ENCODE assay signal across 1 cellular context in genomic region chr12:124369055-124369900, GRCh38.
TF ChIP-seq lines count a peak whose summit lies in the region.

No MANE protein-coding gene starts in this region.

TF ChIP-seq in HepG2, 621 proteins besides CTCF, POLR2A, EP300 and RAD21 (continued from another document and continues in another):
- TF ChIP-seq, protein P1, sequence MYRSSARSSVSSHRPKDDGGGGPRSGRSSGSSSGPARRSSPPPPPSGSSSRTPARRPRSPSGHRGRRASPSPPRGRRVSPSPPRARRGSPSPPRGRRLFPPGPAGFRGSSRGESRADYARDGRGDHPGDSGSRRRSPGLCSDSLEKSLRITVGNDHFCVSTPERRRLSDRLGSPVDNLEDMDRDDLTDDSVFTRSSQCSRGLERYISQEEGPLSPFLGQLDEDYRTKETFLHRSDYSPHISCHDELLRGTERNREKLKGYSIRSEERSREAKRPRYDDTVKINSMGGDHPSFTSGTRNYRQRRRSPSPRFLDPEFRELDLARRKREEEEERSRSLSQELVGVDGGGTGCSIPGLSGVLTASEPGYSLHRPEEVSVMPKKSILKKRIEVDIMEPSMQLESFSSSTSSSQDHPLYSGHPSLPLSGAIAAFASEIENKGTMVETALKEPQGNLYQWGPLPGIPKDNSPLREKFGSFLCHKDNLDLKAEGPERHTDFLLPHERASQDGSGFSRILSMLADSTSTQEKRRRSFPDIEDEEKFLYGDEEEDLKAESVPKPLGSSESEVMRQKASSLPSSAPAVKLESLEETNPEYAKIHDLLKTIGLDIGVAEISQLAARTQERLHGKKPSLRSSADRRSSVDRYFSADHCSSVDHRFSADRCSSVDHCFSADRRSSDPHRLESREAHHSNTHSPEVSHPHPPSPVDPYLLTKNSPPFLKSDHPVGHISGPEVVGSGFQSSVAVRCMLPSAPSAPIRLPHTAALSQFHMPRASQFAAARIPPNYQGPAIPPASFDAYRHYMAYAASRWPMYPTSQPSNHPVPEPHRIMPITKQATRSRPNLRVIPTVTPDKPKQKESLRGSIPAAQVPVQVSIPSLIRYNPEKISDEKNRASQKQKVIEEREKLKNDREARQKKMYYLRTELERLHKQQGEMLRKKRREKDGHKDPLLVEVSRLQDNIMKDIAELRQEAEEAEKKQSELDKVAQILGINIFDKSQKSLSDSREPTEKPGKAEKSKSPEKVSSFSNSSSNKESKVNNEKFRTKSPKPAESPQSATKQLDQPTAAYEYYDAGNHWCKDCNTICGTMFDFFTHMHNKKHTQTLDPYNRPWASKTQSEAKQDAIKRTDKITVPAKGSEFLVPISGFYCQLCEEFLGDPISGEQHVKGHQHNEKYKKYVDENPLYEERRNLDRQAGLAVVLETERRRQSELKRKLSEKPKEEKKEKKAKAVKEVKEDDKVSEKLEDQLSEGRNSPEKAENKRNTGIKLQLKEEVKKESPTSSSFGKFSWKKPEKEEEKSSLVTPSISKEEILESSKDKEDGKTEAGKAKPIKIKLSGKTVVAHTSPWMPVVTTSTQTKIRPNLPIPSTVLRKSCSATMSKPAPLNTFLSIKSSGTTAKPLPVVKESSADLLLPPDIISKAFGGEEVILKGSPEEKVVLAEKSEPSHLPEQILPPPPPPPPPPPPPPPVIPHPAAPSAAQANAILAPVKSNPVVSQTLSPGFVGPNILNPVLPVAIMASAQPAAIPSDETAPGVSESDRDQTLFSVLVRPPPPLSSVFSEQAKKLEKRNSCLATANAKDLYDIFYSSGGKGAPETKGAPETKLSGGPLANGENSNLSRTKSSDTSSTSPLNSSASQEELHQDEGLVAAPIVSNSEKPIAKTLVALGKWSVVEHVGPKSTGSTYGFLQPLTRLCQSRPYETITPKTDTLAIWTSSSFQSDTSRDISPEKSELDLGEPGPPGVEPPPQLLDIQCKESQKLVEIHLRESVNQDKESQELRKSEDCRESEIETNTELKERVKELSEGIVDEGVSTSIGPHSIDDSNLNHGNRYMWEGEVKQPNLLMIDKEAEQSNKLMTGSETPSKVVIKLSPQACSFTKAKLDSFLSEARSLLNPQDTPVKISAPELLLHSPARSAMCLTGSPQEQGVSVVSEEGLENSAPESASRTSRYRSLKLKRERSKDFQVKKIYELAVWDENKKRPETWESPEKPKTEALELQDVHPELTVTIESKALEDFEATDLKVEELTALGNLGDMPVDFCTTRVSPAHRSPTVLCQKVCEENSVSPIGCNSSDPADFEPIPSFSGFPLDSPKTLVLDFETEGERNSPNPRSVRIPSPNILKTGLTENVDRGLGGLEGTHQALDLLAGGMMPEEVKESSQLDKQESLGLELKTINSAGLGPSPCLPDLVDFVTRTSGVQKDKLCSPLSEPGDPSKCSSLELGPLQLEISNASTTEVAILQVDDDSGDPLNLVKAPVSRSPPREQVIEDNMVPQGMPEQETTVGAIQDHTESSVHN (CRISPR knock-in tag; IDR thresholded peaks at IDR 0.05), result no peak
- TF ChIP-seq ZNF841 (CRISPR knock-in tag; IDR thresholded peaks at IDR 0.05; ENCODE audit: borderline replicate concordance), result no peak
- no peak for TF ChIP-seq BORCS8-MEF2B (CRISPR knock-in tag; IDR thresholded peaks at IDR 0.05)
- no peak for TF ChIP-seq ATF7 (IDR thresholded peaks at IDR 0.05)
- TF ChIP-seq ATF7 (CRISPR knock-in tag; IDR thresholded peaks at IDR 0.05), result peak; percentile 58; the same call in 1 of the 2 replicates
- no peak for TF ChIP-seq PRPF4 (IDR thresholded peaks at IDR 0.05; ENCODE audit: low read depth, low read length, poor library complexity, severe bottlenecking)
- 0 out of 2 replicates have a peak, but pooled peaks have one; percentile 19 for TF ChIP-seq RFXAP (CRISPR knock-in tag; IDR thresholded peaks at IDR 0.05; ENCODE audit: borderline replicate concordance)
- TF ChIP-seq, protein P2, sequence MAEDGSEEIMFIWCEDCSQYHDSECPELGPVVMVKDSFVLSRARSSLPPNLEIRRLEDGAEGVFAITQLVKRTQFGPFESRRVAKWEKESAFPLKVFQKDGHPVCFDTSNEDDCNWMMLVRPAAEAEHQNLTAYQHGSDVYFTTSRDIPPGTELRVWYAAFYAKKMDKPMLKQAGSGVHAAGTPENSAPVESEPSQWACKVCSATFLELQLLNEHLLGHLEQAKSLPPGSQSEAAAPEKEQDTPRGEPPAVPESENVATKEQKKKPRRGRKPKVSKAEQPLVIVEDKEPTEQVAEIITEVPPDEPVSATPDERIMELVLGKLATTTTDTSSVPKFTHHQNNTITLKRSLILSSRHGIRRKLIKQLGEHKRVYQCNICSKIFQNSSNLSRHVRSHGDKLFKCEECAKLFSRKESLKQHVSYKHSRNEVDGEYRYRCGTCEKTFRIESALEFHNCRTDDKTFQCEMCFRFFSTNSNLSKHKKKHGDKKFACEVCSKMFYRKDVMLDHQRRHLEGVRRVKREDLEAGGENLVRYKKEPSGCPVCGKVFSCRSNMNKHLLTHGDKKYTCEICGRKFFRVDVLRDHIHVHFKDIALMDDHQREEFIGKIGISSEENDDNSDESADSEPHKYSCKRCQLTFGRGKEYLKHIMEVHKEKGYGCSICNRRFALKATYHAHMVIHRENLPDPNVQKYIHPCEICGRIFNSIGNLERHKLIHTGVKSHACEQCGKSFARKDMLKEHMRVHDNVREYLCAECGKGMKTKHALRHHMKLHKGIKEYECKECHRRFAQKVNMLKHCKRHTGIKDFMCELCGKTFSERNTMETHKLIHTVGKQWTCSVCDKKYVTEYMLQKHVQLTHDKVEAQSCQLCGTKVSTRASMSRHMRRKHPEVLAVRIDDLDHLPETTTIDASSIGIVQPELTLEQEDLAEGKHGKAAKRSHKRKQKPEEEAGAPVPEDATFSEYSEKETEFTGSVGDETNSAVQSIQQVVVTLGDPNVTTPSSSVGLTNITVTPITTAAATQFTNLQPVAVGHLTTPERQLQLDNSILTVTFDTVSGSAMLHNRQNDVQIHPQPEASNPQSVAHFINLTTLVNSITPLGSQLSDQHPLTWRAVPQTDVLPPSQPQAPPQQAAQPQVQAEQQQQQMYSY (CRISPR knock-in tag; IDR thresholded peaks at IDR 0.05), result no peak
- no peak for TF ChIP-seq SOX6 (IDR thresholded peaks at IDR 0.05)
- peak; percentile 80 for TF ChIP-seq SOX6 (CRISPR knock-in tag; IDR thresholded peaks at IDR 0.05)
- no peak for TF ChIP-seq MATR3 (CRISPR knock-in tag; IDR thresholded peaks at IDR 0.05)
- no peak for TF ChIP-seq CERS6 (CRISPR knock-in tag; IDR thresholded peaks at IDR 0.05)
- no peak for TF ChIP-seq NPAS2 (CRISPR knock-in tag; IDR thresholded peaks at IDR 0.05; ENCODE audit: borderline replicate concordance)
- TF ChIP-seq ZNF296 (CRISPR knock-in tag; conservative IDR thresholded peaks at IDR 0.05), result peak; percentile 100
- TF ChIP-seq ZC3H4 (CRISPR knock-in tag; IDR thresholded peaks at IDR 0.05; ENCODE audit: borderline replicate concordance), result no peak
- TF ChIP-seq ZBTB38 (CRISPR knock-in tag; IDR thresholded peaks at IDR 0.05), result peak; percentile 91
- TF ChIP-seq SRSF9 (IDR thresholded peaks at IDR 0.05; ENCODE audit: borderline replicate concordance, insufficient read depth, low read depth, low read length, poor library complexity, severe bottlenecking), result no peak
- TF ChIP-seq ZNF432 (CRISPR knock-in tag; IDR thresholded peaks at IDR 0.05; ENCODE audit: borderline replicate concordance), result no peak
- TF ChIP-seq XRCC5 (optimal IDR thresholded peaks at IDR 0.05; ENCODE audit: low read length), result peak; percentile 65
- no peak for TF ChIP-seq ATM (IDR thresholded peaks at IDR 0.05; ENCODE audit: borderline replicate concordance)
- no peak for TF ChIP-seq RFX3 (CRISPR knock-in tag; IDR thresholded peaks at IDR 0.05)
- peak; percentile 80 for TF ChIP-seq SRSF1 (optimal IDR thresholded peaks at IDR 0.05; ENCODE audit: low read depth, low read length)
- no peak for TF ChIP-seq GLMP (CRISPR knock-in tag; IDR thresholded peaks at IDR 0.05; ENCODE audit: borderline replicate concordance)
- no peak for TF ChIP-seq SIX4 (CRISPR knock-in tag; IDR thresholded peaks at IDR 0.05)
- peak; percentile 99 for TF ChIP-seq PHF21A (CRISPR knock-in tag; IDR thresholded peaks at IDR 0.05)
- no peak; the same call in 1 of the 2 replicates for TF ChIP-seq TP53 (CRISPR knock-in tag; conservative IDR thresholded peaks at IDR 0.05)
- TF ChIP-seq BCL6 (CRISPR knock-in tag; IDR thresholded peaks at IDR 0.05), result peak; percentile 67
- 0 out of 2 replicates have a peak, but pooled peaks have one; percentile 45 for TF ChIP-seq ZC3H13 (CRISPR knock-in tag; IDR thresholded peaks at IDR 0.05)
- TF ChIP-seq ZBED4 (CRISPR knock-in tag; IDR thresholded peaks at IDR 0.05; ENCODE audit: borderline replicate concordance), result no peak; the same call in 1 of the 2 replicates
- TF ChIP-seq PREB (CRISPR knock-in tag; IDR thresholded peaks at IDR 0.05), result no peak
- no peak for TF ChIP-seq NCOA5 (CRISPR knock-in tag; IDR thresholded peaks at IDR 0.05)
- peak; percentile 74 for TF ChIP-seq PHF8 (CRISPR knock-in tag; IDR thresholded peaks at IDR 0.05)
- peak; percentile 88 for TF ChIP-seq RXRA (CRISPR knock-in tag; IDR thresholded peaks at IDR 0.05)
- no peak for TF ChIP-seq ZNF30 (CRISPR knock-in tag; IDR thresholded peaks at IDR 0.05)
- peak; percentile 7; the same call in 1 of the 2 replicates for TF ChIP-seq FOXK1 (CRISPR knock-in tag; IDR thresholded peaks at IDR 0.05; ENCODE audit: borderline replicate concordance, low read depth)
- TF ChIP-seq ZBTB33 (CRISPR knock-in tag; IDR thresholded peaks at IDR 0.05), result peak; percentile 86
- TF ChIP-seq THAP11 (CRISPR knock-in tag; IDR thresholded peaks at IDR 0.05), result peak; percentile 55; the same call in 1 of the 2 replicates
- TF ChIP-seq, protein P3, sequence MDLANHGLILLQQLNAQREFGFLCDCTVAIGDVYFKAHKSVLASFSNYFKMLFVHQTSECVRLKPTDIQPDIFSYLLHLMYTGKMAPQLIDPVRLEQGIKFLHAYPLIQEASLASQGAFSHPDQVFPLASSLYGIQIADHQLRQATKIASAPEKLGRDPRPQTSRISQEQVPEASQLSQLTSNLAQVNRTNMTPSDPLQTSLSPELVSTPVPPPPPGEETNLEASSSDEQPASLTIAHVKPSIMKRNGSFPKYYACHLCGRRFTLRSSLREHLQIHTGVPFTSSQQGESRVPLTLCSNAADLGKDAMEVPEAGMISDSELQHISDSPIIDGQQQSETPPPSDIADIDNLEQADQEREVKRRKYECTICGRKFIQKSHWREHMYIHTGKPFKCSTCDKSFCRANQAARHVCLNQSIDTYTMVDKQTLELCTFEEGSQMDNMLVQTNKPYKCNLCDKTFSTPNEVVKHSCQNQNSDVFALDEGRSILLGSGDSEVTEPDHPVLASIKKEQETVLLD (CRISPR knock-in tag; IDR thresholded peaks at IDR 0.05; ENCODE audit: low read depth), result no peak
- peak; percentile 76 for TF ChIP-seq SALL2 (CRISPR knock-in tag; IDR thresholded peaks at IDR 0.05)
